Comparison of ENCODE assay signal across 1 cellular context in genomic region chr2:65021709-65022108, GRCh38.
TF ChIP-seq lines count a peak whose summit lies in the region.

No MANE protein-coding gene starts in this region.

TF ChIP-seq in GM12878, 131 proteins besides CTCF, POLR2A, EP300 and RAD21 (continued from another document):
- TF ChIP-seq E2F4 (IDR thresholded peaks at IDR 0.05; ENCODE audit: low read depth, low read length) (no peak), ATF2 (IDR thresholded peaks at IDR 0.05; ENCODE audit: low read length) (no peak), SIN3A (IDR thresholded peaks at IDR 0.05; ENCODE audit: low read depth, low read length) (no peak), IRF5 (IDR thresholded peaks at IDR 0.05; ENCODE audit: borderline replicate concordance) (no peak), NFYA (IDR thresholded peaks at IDR 0.05; ENCODE audit: borderline replicate concordance, low read depth, low read length) (no peak), KLF5 (IDR thresholded peaks at IDR 0.05; ENCODE audit: partially characterized antibody) (no peak)
